In the genomic region with DNA sequence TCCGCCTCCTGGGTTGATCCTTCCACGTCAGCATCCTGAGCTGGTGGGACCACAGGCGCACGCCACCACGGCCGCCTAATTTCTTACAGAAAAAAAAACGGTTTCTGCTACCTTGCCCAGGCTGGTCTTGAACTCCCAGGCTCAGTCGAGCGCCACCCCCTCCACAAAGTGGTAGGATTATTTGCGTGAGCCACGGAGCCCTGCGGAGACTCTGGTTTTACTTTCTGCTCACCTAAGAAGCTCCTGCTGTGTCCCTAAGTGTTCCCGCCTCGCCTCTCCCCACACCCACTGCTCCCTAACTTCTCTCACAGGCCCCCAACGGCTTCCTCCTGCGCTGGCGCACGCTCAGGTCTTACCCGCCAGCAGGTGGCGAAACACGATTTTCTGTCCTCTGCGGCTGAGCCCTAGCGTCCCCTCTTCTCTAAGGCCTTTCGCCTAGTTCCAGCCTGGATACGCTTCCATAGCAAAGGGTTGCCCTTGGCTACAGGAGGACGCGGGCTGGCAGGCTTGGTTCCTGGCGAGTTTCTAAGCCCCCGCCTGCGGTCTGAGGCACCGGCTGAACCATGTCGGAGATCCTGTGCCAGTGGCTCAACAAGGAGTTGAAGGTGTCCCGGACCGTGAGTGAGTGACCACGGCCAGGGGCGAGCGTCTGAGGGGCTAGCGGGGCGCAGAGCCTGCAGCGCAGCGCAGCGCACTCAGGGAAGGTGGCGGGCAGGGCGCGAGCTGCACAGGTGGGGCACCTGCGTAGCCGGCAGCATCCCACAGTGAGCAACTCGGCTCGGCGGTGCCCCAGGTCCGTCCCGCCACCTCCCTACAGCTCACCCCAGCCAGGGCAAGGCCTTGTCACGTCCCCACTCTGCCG, we compare ENCODE assay signal across 1 cellular context.
TF ChIP-seq lines count a peak whose summit lies in the region.

A gene with protein sequence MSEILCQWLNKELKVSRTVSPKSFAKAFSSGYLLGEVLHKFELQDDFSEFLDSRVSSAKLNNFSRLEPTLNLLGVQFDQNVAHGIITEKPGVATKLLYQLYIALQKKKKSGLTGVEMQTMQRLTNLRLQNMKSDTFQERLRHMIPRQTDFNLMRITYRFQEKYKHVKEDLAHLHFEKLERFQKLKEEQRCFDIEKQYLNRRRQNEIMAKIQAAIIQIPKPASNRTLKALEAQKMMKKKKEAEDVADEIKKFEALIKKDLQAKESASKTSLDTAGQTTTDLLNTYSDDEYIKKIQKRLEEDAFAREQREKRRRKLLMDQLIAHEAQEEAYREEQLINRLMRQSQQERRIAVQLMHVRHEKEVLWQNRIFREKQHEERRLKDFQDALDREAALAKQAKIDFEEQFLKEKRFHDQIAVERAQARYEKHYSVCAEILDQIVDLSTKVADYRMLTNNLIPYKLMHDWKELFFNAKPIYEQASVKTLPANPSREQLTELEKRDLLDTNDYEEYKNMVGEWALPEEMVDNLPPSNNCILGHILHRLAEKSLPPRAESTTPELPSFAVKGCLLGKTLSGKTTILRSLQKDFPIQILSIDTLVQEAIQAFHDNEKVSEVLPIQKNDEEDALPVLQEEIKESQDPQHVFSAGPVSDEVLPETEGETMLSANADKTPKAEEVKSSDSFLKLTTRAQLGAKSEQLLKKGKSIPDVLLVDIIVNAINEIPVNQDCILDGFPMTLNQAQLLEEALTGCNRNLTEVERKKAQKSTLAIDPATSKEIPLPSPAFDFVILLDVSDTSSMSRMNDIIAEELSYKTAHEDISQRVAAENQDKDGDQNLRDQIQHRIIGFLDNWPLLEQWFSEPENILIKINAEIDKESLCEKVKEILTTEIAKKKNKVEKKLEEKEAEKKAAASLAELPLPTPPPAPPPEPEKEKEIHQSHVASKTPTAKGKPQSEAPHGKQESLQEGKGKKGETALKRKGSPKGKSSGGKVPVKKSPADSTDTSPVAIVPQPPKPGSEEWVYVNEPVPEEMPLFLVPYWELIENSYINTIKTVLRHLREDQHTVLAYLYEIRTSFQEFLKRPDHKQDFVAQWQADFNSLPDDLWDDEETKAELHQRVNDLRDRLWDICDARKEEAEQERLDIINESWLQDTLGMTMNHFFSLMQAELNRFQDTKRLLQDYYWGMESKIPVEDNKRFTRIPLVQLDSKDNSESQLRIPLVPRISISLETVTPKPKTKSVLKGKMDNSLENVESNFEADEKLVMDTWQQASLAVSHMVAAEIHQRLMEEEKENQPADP (N-terminal part only) (plus strand): TSS at position 429 of the 862 bp plus-strand sequence. CDS start 135 bp downstream, at position 564.

TF ChIP-seq in HepG2, 621 proteins besides CTCF, POLR2A, EP300 and RAD21 (continued from another document and continues in another):
- TF ChIP-seq, protein P1, sequence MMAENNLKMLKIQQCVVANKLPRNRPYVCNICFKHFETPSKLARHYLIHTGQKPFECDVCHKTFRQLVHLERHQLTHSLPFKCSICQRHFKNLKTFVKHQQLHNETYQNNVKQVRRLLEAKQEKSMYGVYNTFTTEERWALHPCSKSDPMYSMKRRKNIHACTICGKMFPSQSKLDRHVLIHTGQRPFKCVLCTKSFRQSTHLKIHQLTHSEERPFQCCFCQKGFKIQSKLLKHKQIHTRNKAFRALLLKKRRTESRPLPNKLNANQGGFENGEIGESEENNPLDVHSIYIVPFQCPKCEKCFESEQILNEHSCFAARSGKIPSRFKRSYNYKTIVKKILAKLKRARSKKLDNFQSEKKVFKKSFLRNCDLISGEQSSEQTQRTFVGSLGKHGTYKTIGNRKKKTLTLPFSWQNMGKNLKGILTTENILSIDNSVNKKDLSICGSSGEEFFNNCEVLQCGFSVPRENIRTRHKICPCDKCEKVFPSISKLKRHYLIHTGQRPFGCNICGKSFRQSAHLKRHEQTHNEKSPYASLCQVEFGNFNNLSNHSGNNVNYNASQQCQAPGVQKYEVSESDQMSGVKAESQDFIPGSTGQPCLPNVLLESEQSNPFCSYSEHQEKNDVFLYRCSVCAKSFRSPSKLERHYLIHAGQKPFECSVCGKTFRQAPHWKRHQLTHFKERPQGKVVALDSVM (CRISPR knock-in tag; IDR thresholded peaks at IDR 0.05) = no peak
- TF ChIP-seq HDAC1 (CRISPR knock-in tag; IDR thresholded peaks at IDR 0.05) (peak; percentile 97), ZBTB20 (CRISPR knock-in tag; IDR thresholded peaks at IDR 0.05; ENCODE audit: borderline replicate concordance, low read depth) (peak; percentile 46; the same call in 1 of the 2 replicates), ZMYM3 (CRISPR knock-in tag; IDR thresholded peaks at IDR 0.05) (peak; percentile 61), SMAD3 (CRISPR knock-in tag; IDR thresholded peaks at IDR 0.05) (0 out of 2 replicates have a peak, but pooled peaks have one; percentile 15), XRCC5 (optimal IDR thresholded peaks at IDR 0.05; ENCODE audit: low read length) (peak; percentile 97), ERF (CRISPR knock-in tag; IDR thresholded peaks at IDR 0.05) (peak; percentile 32; the same call in 1 of the 2 replicates), ZNF816 (CRISPR knock-in tag; IDR thresholded peaks at IDR 0.05; ENCODE audit: borderline replicate concordance) (0 out of 2 replicates have a peak, but pooled peaks have one; percentile 54), ZNF263 (CRISPR knock-in tag; IDR thresholded peaks at IDR 0.05) (peak; percentile 38; the same call in 1 of the 2 replicates), THAP11 (CRISPR knock-in tag; IDR thresholded peaks at IDR 0.05) (peak; percentile 80), ZNF501 (CRISPR knock-in tag; IDR thresholded peaks at IDR 0.05) (peak; percentile 87), ZNF749 (CRISPR knock-in tag; IDR thresholded peaks at IDR 0.05; ENCODE audit: borderline replicate concordance) (peak; percentile 62; the same call in 1 of the 2 replicates), NR2C2 (CRISPR knock-in tag; IDR thresholded peaks at IDR 0.05; ENCODE audit: borderline replicate concordance) (peak; percentile 19; the same call in 1 of the 2 replicates), ZNF605 (CRISPR knock-in tag; IDR thresholded peaks at IDR 0.05) (peak; percentile 56; the same call in 1 of the 2 replicates), JUNB (CRISPR knock-in tag; IDR thresholded peaks at IDR 0.05; ENCODE audit: borderline replicate concordance) (no peak), SSRP1 (CRISPR knock-in tag; IDR thresholded peaks at IDR 0.05) (no peak), PHF20 (CRISPR knock-in tag; IDR thresholded peaks at IDR 0.05) (peak; percentile 77), ZNF558 (CRISPR knock-in tag; IDR thresholded peaks at IDR 0.05; ENCODE audit: borderline replicate concordance) (no peak), ONECUT2 (CRISPR knock-in tag; IDR thresholded peaks at IDR 0.05) (no peak), RBFOX2 (IDR thresholded peaks at IDR 0.05; ENCODE audit: low read depth, low read length) (no peak), ZFX (CRISPR knock-in tag; IDR thresholded peaks at IDR 0.05; ENCODE audit: low read depth) (peak; percentile 92), EHMT2 (IDR thresholded peaks at IDR 0.05; ENCODE audit: borderline replicate concordance, low read depth, low read length) (peak; percentile 61; the same call in 1 of the 2 replicates), ZNF335 (CRISPR knock-in tag; IDR thresholded peaks at IDR 0.05) (no peak), BRD4 (CRISPR knock-in tag; IDR thresholded peaks at IDR 0.05) (0 out of 2 replicates have a peak, but pooled peaks have one; percentile 23)
- TF ChIP-seq, protein P2, sequence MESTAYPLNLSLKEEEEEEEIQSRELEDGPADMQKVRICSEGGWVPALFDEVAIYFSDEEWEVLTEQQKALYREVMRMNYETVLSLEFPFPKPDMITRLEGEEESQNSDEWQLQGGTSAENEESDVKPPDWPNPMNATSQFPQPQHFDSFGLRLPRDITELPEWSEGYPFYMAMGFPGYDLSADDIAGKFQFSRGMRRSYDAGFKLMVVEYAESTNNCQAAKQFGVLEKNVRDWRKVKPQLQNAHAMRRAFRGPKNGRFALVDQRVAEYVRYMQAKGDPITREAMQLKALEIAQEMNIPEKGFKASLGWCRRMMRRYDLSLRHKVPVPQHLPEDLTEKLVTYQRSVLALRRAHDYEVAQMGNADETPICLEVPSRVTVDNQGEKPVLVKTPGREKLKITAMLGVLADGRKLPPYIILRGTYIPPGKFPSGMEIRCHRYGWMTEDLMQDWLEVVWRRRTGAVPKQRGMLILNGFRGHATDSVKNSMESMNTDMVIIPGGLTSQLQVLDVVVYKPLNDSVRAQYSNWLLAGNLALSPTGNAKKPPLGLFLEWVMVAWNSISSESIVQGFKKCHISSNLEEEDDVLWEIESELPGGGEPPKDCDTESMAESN (CRISPR knock-in tag; conservative IDR thresholded peaks at IDR 0.05) = peak; percentile 60
- TF ChIP-seq, protein P3, sequence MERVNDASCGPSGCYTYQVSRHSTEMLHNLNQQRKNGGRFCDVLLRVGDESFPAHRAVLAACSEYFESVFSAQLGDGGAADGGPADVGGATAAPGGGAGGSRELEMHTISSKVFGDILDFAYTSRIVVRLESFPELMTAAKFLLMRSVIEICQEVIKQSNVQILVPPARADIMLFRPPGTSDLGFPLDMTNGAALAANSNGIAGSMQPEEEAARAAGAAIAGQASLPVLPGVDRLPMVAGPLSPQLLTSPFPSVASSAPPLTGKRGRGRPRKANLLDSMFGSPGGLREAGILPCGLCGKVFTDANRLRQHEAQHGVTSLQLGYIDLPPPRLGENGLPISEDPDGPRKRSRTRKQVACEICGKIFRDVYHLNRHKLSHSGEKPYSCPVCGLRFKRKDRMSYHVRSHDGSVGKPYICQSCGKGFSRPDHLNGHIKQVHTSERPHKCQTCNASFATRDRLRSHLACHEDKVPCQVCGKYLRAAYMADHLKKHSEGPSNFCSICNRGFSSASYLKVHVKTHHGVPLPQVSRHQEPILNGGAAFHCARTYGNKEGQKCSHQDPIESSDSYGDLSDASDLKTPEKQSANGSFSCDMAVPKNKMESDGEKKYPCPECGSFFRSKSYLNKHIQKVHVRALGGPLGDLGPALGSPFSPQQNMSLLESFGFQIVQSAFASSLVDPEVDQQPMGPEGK (CRISPR knock-in tag; IDR thresholded peaks at IDR 0.05) = peak; percentile 57
- TF ChIP-seq, protein P4, sequence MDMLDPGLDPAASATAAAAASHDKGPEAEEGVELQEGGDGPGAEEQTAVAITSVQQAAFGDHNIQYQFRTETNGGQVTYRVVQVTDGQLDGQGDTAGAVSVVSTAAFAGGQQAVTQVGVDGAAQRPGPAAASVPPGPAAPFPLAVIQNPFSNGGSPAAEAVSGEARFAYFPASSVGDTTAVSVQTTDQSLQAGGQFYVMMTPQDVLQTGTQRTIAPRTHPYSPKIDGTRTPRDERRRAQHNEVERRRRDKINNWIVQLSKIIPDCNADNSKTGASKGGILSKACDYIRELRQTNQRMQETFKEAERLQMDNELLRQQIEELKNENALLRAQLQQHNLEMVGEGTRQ (IDR thresholded peaks at IDR 0.05; ENCODE audit: low read depth, low read length) = no peak
- TF ChIP-seq, protein P4 (CRISPR knock-in tag; IDR thresholded peaks at IDR 0.05; ENCODE audit: borderline replicate concordance) = no peak
- TF ChIP-seq, protein P5, sequence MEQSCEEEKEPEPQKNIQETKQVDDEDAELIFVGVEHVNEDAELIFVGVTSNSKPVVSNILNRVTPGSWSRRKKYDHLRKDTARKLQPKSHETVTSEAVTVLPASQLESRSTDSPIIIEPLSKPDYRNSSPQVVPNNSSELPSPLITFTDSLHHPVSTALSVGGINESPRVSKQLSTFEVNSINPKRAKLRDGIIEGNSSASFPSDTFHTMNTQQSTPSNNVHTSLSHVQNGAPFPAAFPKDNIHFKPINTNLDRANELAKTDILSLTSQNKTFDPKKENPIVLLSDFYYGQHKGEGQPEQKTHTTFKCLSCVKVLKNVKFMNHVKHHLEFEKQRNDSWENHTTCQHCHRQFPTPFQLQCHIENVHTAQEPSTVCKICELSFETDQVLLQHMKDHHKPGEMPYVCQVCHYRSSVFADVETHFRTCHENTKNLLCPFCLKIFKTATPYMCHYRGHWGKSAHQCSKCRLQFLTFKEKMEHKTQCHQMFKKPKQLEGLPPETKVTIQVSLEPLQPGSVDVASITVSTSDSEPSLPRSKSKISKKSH (CRISPR knock-in tag; IDR thresholded peaks at IDR 0.05; ENCODE audit: borderline replicate concordance) = peak; percentile 50; the same call in 1 of the 2 replicates
- TF ChIP-seq, protein P6, sequence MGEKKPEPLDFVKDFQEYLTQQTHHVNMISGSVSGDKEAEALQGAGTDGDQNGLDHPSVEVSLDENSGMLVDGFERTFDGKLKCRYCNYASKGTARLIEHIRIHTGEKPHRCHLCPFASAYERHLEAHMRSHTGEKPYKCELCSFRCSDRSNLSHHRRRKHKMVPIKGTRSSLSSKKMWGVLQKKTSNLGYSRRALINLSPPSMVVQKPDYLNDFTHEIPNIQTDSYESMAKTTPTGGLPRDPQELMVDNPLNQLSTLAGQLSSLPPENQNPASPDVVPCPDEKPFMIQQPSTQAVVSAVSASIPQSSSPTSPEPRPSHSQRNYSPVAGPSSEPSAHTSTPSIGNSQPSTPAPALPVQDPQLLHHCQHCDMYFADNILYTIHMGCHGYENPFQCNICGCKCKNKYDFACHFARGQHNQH (CRISPR knock-in tag; IDR thresholded peaks at IDR 0.05) = peak; percentile 85
- TF ChIP-seq, protein P7, sequence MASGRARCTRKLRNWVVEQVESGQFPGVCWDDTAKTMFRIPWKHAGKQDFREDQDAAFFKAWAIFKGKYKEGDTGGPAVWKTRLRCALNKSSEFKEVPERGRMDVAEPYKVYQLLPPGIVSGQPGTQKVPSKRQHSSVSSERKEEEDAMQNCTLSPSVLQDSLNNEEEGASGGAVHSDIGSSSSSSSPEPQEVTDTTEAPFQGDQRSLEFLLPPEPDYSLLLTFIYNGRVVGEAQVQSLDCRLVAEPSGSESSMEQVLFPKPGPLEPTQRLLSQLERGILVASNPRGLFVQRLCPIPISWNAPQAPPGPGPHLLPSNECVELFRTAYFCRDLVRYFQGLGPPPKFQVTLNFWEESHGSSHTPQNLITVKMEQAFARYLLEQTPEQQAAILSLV (CRISPR knock-in tag; IDR thresholded peaks at IDR 0.05; ENCODE audit: borderline replicate concordance) = 0 out of 2 replicates have a peak, but pooled peaks have one; percentile 27
